Comparison of ENCODE assay signal across 23 cellular contexts in the genomic region with DNA sequence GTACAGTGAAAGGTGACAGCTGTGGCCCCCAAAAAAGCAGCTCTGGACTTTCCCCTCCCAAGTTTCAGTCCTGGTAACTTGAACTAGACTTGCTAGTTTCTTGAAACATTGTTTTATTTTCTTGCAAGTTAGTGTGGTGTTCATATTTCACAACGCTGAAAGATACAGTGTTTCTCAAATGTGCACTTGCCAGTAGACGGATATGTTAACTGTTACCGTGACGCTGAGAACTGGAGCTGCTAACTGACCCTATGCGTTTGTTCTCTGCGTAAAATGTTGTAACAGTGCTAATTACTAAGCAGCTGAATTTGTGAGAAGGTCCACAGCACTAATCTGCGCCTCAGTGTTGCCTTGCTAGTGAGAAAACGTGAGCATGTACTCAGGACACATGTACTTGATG.
A peak's percentile ranks its signal among the peaks of the same experiment; 100 is the strongest.
DNase-seq lines count a peak whose midpoint lies in the region; ATAC-seq and TF ChIP-seq lines count a peak whose summit lies in the region.
"Had no signal": no experiment of that assay in that cellular context is flagged by ENCODE, and none has a peak within 500 bp of the region (broad histone marks: within the 10 kb centered on the region; RNA-seq: fewer than 3 reads in every experiment).

No MANE protein-coding gene starts in this region.

- DNase-seq in NOMO-1 treated with DMSO at 0.1 percent for 48 hours (lab: John Stamatoyannopoulos, UW; ENCODE audit: unreplicated experiment), result peak; percentile 6
- no peak for DNase-seq in NOMO-1 (lab: John Stamatoyannopoulos, UW; ENCODE audit: unreplicated experiment in 2 of 2)
- peak; percentile 87 for DNase-seq in NCI-H748 (lab: John Stamatoyannopoulos, UW; ENCODE audit: unreplicated experiment)
- peak; percentile 37 for DNase-seq in fibroblast of gingiva (ENCODE audit: low read depth)
- no peak for DNase-seq in COLO829 (ENCODE audit: low spot score)
- no peak for DNase-seq in left cardiac atrium
- no peak for DNase-seq in breast epithelium (ENCODE audit: low spot score in 2 of 2)
- DNase-seq: activated CD4-positive, alpha-beta memory T cell treated with anti-CD3 and anti-CD28 coated beads for 36 hours; activated CD8-positive, alpha-beta memory T cell treated with anti-CD3 and anti-CD28 coated beads, Interleukin-2, amount 50 U/mL, for 48 hours; immature natural killer cell; Kasumi-1; left ventricle myocardium superior; naive thymus-derived CD4-positive, alpha-beta T cell; NCI-H2171; NCI-H82; PC-3; Right ventricle myocardium superior; stimulated activated CD4-positive, alpha-beta T cell treated with anti-CD3 and anti-CD28 coated beads, Interleukin-2, amount 100 ng/mL, for 48 hours; substantia nigra; T-cell had no signal

- TF ChIP-seq CTCF in breast epithelium (IDR thresholded peaks at IDR 0.05), result no peak

- H3K27ac ChIP-seq in breast epithelium, result no peak overlapping the region
- H3K27ac ChIP-seq: A549 had no signal

- no peaks in the 10 kb centered on the region for H3K27me3 ChIP-seq in breast epithelium

- H3K4me3 ChIP-seq in breast epithelium, result no peak overlapping the region
- H3K4me3 ChIP-seq: A549 had no signal

- no peak for TF ChIP-seq POLR2A in breast epithelium (IDR thresholded peaks at IDR 0.05)

- H3K4me1 ChIP-seq in breast epithelium, result no peaks in the 10 kb centered on the region

- no peaks in the 10 kb centered on the region for H3K36me3 ChIP-seq in breast epithelium

- ATAC-seq in HG03280 (IDR thresholded peaks at IDR 0.05; ENCODE audit: unreplicated experiment) (no peak), left cardiac atrium (no peak)
- ATAC-seq: A549; left ventricle myocardium superior; naive thymus-derived CD4-positive, alpha-beta T cell; PC-3; stimulated activated effector memory CD8-positive, alpha-beta T cell treated with anti-CD3 and anti-CD28 coated beads, Interleukin-12 subunit alpha, Interleukin-12 subunit beta, amount 100 ng/mL, for 72 hours; T-cell had no signal

- intact Hi-C loops in left cardiac atrium (cut with DNase I) (no loop called here), breast epithelium (cut with DNase I; ENCODE audit: low total_unique reads) (no loop called here)

- no peaks in the 10 kb centered on the region for H3K9me3 ChIP-seq in breast epithelium
- H3K9me3 ChIP-seq: A549 had no signal

Comparison
In these comparisons a context has a peak if more than half of its experiments do, and no peak if none do; other contexts are left out.
1. DNase-seq: peak in NOMO-1 treated with DMSO at 0.1 percent for 48 hours (single experiment), NCI-H748 (single experiment) and fibroblast of gingiva (single experiment); none in NOMO-1 (0 of 2), COLO829 (single experiment), left cardiac atrium (single experiment) and breast epithelium (0 of 2).